In the genomic region with DNA sequence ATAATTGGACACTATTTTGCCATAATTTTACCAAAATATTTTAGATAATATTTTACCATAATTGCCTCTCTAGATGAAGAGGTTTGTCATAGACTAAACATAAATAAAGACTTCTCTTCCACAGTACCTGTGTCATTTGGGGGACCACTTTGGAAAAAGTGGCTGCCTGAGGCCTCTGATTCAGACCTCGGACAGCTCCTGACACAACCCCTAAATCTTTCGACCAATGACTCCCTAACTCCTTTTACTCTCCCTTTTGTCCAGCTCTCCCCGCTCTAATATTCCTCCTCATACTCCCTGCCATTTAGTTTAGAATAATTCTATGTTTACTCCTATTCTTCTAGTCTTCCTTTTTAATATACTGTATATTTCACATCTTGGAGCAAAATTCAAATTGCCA, we compare ENCODE assay signal across 3 cellular contexts.
TF ChIP-seq lines count a peak whose summit lies in the region.

No MANE protein-coding gene starts in this region.

TF ChIP-seq in A549, 52 proteins besides CTCF, POLR2A, EP300 and RAD21:
- TF ChIP-seq FOSL2 (IDR thresholded peaks at IDR 0.05) (no peak), FOSL2 (CRISPR knock-in tag; IDR thresholded peaks at IDR 0.05) (no peak), RNF2 (IDR thresholded peaks at IDR 0.05; ENCODE audit: borderline replicate concordance, low read depth) (no peak), ESRRA (IDR thresholded peaks at IDR 0.05; ENCODE audit: borderline replicate concordance, low read length) (no peak), JUN (IDR thresholded peaks at IDR 0.05) (no peak)
- TF ChIP-seq, protein P1, sequence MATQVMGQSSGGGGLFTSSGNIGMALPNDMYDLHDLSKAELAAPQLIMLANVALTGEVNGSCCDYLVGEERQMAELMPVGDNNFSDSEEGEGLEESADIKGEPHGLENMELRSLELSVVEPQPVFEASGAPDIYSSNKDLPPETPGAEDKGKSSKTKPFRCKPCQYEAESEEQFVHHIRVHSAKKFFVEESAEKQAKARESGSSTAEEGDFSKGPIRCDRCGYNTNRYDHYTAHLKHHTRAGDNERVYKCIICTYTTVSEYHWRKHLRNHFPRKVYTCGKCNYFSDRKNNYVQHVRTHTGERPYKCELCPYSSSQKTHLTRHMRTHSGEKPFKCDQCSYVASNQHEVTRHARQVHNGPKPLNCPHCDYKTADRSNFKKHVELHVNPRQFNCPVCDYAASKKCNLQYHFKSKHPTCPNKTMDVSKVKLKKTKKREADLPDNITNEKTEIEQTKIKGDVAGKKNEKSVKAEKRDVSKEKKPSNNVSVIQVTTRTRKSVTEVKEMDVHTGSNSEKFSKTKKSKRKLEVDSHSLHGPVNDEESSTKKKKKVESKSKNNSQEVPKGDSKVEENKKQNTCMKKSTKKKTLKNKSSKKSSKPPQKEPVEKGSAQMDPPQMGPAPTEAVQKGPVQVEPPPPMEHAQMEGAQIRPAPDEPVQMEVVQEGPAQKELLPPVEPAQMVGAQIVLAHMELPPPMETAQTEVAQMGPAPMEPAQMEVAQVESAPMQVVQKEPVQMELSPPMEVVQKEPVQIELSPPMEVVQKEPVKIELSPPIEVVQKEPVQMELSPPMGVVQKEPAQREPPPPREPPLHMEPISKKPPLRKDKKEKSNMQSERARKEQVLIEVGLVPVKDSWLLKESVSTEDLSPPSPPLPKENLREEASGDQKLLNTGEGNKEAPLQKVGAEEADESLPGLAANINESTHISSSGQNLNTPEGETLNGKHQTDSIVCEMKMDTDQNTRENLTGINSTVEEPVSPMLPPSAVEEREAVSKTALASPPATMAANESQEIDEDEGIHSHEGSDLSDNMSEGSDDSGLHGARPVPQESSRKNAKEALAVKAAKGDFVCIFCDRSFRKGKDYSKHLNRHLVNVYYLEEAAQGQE (IDR thresholded peaks at IDR 0.05) = peak; percentile 56; the same call in 1 of the 2 replicates

TF ChIP-seq in HCT116, 20 proteins besides CTCF, POLR2A, EP300 and RAD21:
- no peak for TF ChIP-seq SP1 (IDR thresholded peaks at IDR 0.05; ENCODE audit: low read depth)
- TF ChIP-seq, protein P1 (IDR thresholded peaks at IDR 0.05; ENCODE audit: low read depth) = peak; percentile 34
TF ChIP-seq in HCT116: peak in this region for 1.

TF ChIP-seq in GM12878, 131 proteins besides CTCF, POLR2A, EP300 and RAD21:
- TF ChIP-seq POU2F2 (IDR thresholded peaks at IDR 0.05; ENCODE audit: borderline replicate concordance, low read depth, low read length) = no peak
- TF ChIP-seq, protein P1 (IDR thresholded peaks at IDR 0.05; ENCODE audit: low read depth, low read length) = peak; percentile 62; the same call in 1 of the 2 replicates
TF ChIP-seq in GM12878: peak in this region for 1.
